In genomic region chr6:21918081-21918480, GRCh38 we compare ENCODE assay signal across 24 cellular contexts.
A peak's percentile ranks its signal among the peaks of the same experiment; 100 is the strongest.
DNase-seq lines count a peak whose midpoint lies in the region; ATAC-seq and TF ChIP-seq lines count a peak whose summit lies in the region.
"Had no signal": no experiment of that assay in that cellular context is flagged by ENCODE, and none has a peak within 500 bp of the region (broad histone marks: within the 10 kb centered on the region; RNA-seq: fewer than 3 reads in every experiment).

No MANE protein-coding gene starts in this region.

- peaks cover 5% of the 10 kb centered on the region; the same call in 1 of the 2 replicates for H3K79me2 ChIP-seq in H9 (ENCODE audit: insufficient read depth, low read length)
- no peaks in the 10 kb centered on the region for H3K79me2 ChIP-seq in OCI-LY7 (ENCODE audit: insufficient read depth, low read depth, low read length)

- no peak overlapping the region for H4K8ac ChIP-seq in H9 (replicated peaks; ENCODE audit: insufficient read length, low read depth, low read length)

- H3K4ac ChIP-seq in H9 (ENCODE audit: low read depth, low read length) = no peak overlapping the region

- H3K56ac ChIP-seq in H9 (ENCODE audit: insufficient read length, low read depth, low read length) = no peak overlapping the region

- H3K79me1 ChIP-seq in H9 (ENCODE audit: insufficient read depth, low read depth, low read length, poor library complexity, severe bottlenecking) = no peaks in the 10 kb centered on the region

- H2AFZ ChIP-seq in H9 (ENCODE audit: low read length) (no peak overlapping the region), OCI-LY7 (ENCODE audit: low read length) (0 out of 2 replicates have a peak overlapping the region, but pooled peaks have one; percentile 13)

- H3K4me1 ChIP-seq in H9 (ENCODE audit: insufficient read depth, low read length) (no peaks in the 10 kb centered on the region), OCI-LY7 (ENCODE audit: insufficient read depth, low read length, poor library complexity, severe bottlenecking) (no peaks in the 10 kb centered on the region), foreskin keratinocyte (peaks cover 14% of the 10 kb centered on the region), prostate gland (replicated peaks) (no peaks in the 10 kb centered on the region)

- DNase-seq in H9 (no peak), OCI-LY7 (ENCODE audit: low spot score) (no peak), foreskin keratinocyte (peak; percentile 54 to 64), prostate gland (ENCODE audit: low spot score) (peak; percentile 20), NCI-H1436 treated with DMSO at 0.1 percent for 48 hours (lab: John Stamatoyannopoulos, UW) (no peak)
- no peak for DNase-seq in activated CD4-positive, alpha-beta T cell treated with anti-CD3 and anti-CD28 coated beads, Interleukin-2, amount 10 ng/mL, durations not matched to agents 24 days and 14 days
- DNase-seq in activated T-cell treated with anti-CD3 and anti-CD28 coated beads, Interleukin-2, amount 50 U/mL, for 48 hours = no peak
- DNase-seq: activated CD4-positive, alpha-beta memory T cell treated with anti-CD3 and anti-CD28 coated beads for 36 hours; activated CD8-positive, alpha-beta memory T cell treated with anti-CD3 and anti-CD28 coated beads, Interleukin-2, amount 50 U/mL, for 48 hours; activated effector memory CD4-positive, alpha-beta T cell treated with Interleukin-2 at 50 U/mL for 16 hours; activated naive CD8-positive, alpha-beta T cell treated with anti-CD3 and anti-CD28 coated beads for 36 hours; central memory CD4-positive, alpha-beta T cell; GDM1; Kasumi-1; MV-4-11; retina; stimulated activated naive CD8-positive, alpha-beta T cell treated with anti-CD3 and anti-CD28 coated beads, Interleukin-15, amount 100 ng/mL, for 72 hours; T-helper 1 cell; tibial artery had no signal

- no peaks in the 10 kb centered on the region for H3K9me2 ChIP-seq in OCI-LY7 (ENCODE audit: insufficient read depth, low read length)

- POLR2A ChIA-PET in OCI-LY7 (lab: Charles Lee) = interaction anchor here (1.4 kb wide), 1 partner anchor 17 kb away, joined by 8 read pairs; no protein-coding TSS in a partner anchor

- H3K27ac Mint-ChIP-seq in H9 = peak overlapping the region in 2 of 3 experiments; percentile 19 to 49; a peak in 1 of 7 replicates
- no peak overlapping the region for H3K27ac Mint-ChIP-seq in activated CD4-positive, alpha-beta T cell treated with anti-CD3 and anti-CD28 coated beads, Interleukin-2, amount 10 ng/mL, durations not matched to agents 24 days and 14 days
- H3K27ac Mint-ChIP-seq: activated CD4-positive, alpha-beta memory T cell treated with anti-CD3 and anti-CD28 coated beads for 36 hours; activated naive CD8-positive, alpha-beta T cell treated with anti-CD3 and anti-CD28 coated beads for 36 hours; natural killer cell treated with Interleukin-12 subunit alpha and Interleukin-12 subunit beta and Interleukin-15 and Interleukin-18, amount 100 ng/mL, for 72 hours; stimulated activated naive CD8-positive, alpha-beta T cell treated with anti-CD3 and anti-CD28 coated beads, Interleukin-15, amount 100 ng/mL, for 72 hours had no signal

- H3K23ac ChIP-seq in H9 (ENCODE audit: insufficient read length, low read depth, low read length) = no peak overlapping the region

- no peak overlapping the region for H3T11ph ChIP-seq in H9 (ENCODE audit: low read length)

- H3K18ac ChIP-seq in H9 (ENCODE audit: insufficient read length, low read depth, low read length) = no peak overlapping the region

- no peak overlapping the region for H4K91ac ChIP-seq in H9 (ENCODE audit: insufficient read length, low read depth, low read length)

- H2BK12ac ChIP-seq in H9 (ENCODE audit: insufficient read length, low read depth, low read length) = no peak overlapping the region

- no peak overlapping the region for H2BK20ac ChIP-seq in H9 (ENCODE audit: low read depth, low read length, poor library complexity, severe bottlenecking)

- H3K4me3 ChIP-seq in OCI-LY7 (ENCODE audit: low read depth, low read length, poor library complexity, severe bottlenecking) (no peak overlapping the region), prostate gland (no peak overlapping the region)
- H3K4me3 ChIP-seq: gastroesophageal sphincter, skin epidermis, tibial artery had no signal

- H3K14ac ChIP-seq in H9 (ENCODE audit: insufficient read depth, low read length) = no peak overlapping the region

- intact Hi-C loops in OCI-LY7 (cut with micrococcal nuclease; ENCODE audit: unreplicated experiment) = no loop called here
- intact Hi-C loops in prostate gland (cut with DNase I) = no loop called here
- intact Hi-C loops in activated CD4-positive, alpha-beta T cell treated with anti-CD3 and anti-CD28 coated beads, Interleukin-2, amount 10 ng/mL, durations not matched to agents 24 days and 14 days (cut with micrococcal nuclease) = no loop called here

- ATAC-seq in foreskin keratinocyte (peak; percentile 55), HG03354 (IDR thresholded peaks at IDR 0.05; ENCODE audit: poor library complexity, severe bottlenecking, unreplicated experiment) (no peak)
- ATAC-seq: gastroesophageal sphincter; natural killer cell treated with Interleukin-12 subunit alpha and Interleukin-12 subunit beta and Interleukin-15 and Interleukin-18, amount 100 ng/mL, for 72 hours; stimulated activated naive CD8-positive, alpha-beta T cell treated with anti-CD3 and anti-CD28 coated beads, Interleukin-15, amount 100 ng/mL, for 72 hours had no signal

- H3K9me3 ChIP-seq in H9 (ENCODE audit: control insufficient read depth, low read depth, low read length) = no peaks in the 10 kb centered on the region
- H3K9me3 ChIP-seq in OCI-LY7 (ENCODE audit: low read length) = no peaks in the 10 kb centered on the region
- no peaks in the 10 kb centered on the region for H3K9me3 ChIP-seq in prostate gland
- H3K9me3 ChIP-seq: gastroesophageal sphincter, tibial artery had no signal

- H3K36me3 ChIP-seq in OCI-LY7 (ENCODE audit: insufficient read depth, low read length) = no peaks in the 10 kb centered on the region
- no peaks in the 10 kb centered on the region for H3K36me3 ChIP-seq in prostate gland
- H3K36me3 ChIP-seq: gastroesophageal sphincter, tibial artery had no signal

- no peak overlapping the region for H2AK5ac ChIP-seq in H9 (ENCODE audit: insufficient read length, low read length)

- no peaks in the 10 kb centered on the region for H4K20me1 ChIP-seq in H9 (ENCODE audit: control insufficient read depth, insufficient read depth, insufficient read length)
- H4K20me1 ChIP-seq in OCI-LY7 (ENCODE audit: insufficient read depth, low read length) = no peaks in the 10 kb centered on the region

- H2BK5ac ChIP-seq in H9 (ENCODE audit: insufficient read length, low read length) = no peak overlapping the region

- no peak overlapping the region for H2BK15ac ChIP-seq in H9 (ENCODE audit: low read depth, low read length)

- no TSS peak for BruUV-seq in OCI-LY7 (replicated peaks; lab: Mats Ljungman, UMichigan)

- no peak overlapping the region for H3K4me2 ChIP-seq in H9 (ENCODE audit: insufficient read depth, insufficient read length, low read length)
- H3K4me2 ChIP-seq in OCI-LY7 (ENCODE audit: low read length) = no peak overlapping the region

- no peaks in the 10 kb centered on the region for H3K23me2 ChIP-seq in H9 (ENCODE audit: insufficient read length, low read depth, low read length, poor library complexity, severe bottlenecking)

- no peak overlapping the region for H4K5ac ChIP-seq in H9 (ENCODE audit: insufficient read length, low read depth, low read length)

- no CpG with 5 or more reads among the region's 7 CpGs for WGBS in H9 (ENCODE audit: extremely low coverage, insufficient read length, low lambda C conversion rate)
- whole genome bisulfite sequencing in prostate gland = 39% methylated on average over 7 of the region's 7 CpGs

- no peak for TF ChIP-seq POLR2A in prostate gland (IDR thresholded peaks at IDR 0.05)

- peaks cover 18 to 33% of the 10 kb centered on the region in 2 experiments for H3K4me1 Mint-ChIP-seq in H9
- H3K4me1 Mint-ChIP-seq in activated CD4-positive, alpha-beta T cell treated with anti-CD3 and anti-CD28 coated beads, Interleukin-2, amount 10 ng/mL, durations not matched to agents 24 days and 14 days = peaks cover 21% of the 10 kb centered on the region

- H3K27me3 Mint-ChIP-seq in H9 (ENCODE audit: low read depth) = no peaks in the 10 kb centered on the region
- no peaks in the 10 kb centered on the region for H3K27me3 Mint-ChIP-seq in activated CD4-positive, alpha-beta T cell treated with anti-CD3 and anti-CD28 coated beads, Interleukin-2, amount 10 ng/mL, durations not matched to agents 24 days and 14 days
- H3K27me3 Mint-ChIP-seq: activated CD4-positive, alpha-beta memory T cell treated with anti-CD3 and anti-CD28 coated beads for 36 hours; activated naive CD8-positive, alpha-beta T cell treated with anti-CD3 and anti-CD28 coated beads for 36 hours; natural killer cell treated with Interleukin-12 subunit alpha and Interleukin-12 subunit beta and Interleukin-15 and Interleukin-18, amount 100 ng/mL, for 72 hours; stimulated activated naive CD8-positive, alpha-beta T cell treated with anti-CD3 and anti-CD28 coated beads, Interleukin-15, amount 100 ng/mL, for 72 hours had no signal

- H2BK120ac ChIP-seq in H9 (ENCODE audit: low read depth, low read length, poor library complexity, severe bottlenecking) = no peak overlapping the region

- peaks cover 15 to 19% (median 16%) of the 10 kb centered on the region in 3 experiments for H3K36me3 Mint-ChIP-seq in H9 (ENCODE audit: insufficient read depth in 1 of 3, low read depth in 3 of 3)
- H3K36me3 Mint-ChIP-seq in activated CD4-positive, alpha-beta T cell treated with anti-CD3 and anti-CD28 coated beads, Interleukin-2, amount 10 ng/mL, durations not matched to agents 24 days and 14 days (ENCODE audit: low read depth) = no peaks in the 10 kb centered on the region
- H3K36me3 Mint-ChIP-seq: activated CD4-positive, alpha-beta memory T cell treated with anti-CD3 and anti-CD28 coated beads for 36 hours; activated naive CD8-positive, alpha-beta T cell treated with anti-CD3 and anti-CD28 coated beads for 36 hours; natural killer cell treated with Interleukin-12 subunit alpha and Interleukin-12 subunit beta and Interleukin-15 and Interleukin-18, amount 100 ng/mL, for 72 hours had no signal

- H3K9me3 Mint-ChIP-seq in H9 = no peaks in the 10 kb centered on the region
- no peaks in the 10 kb centered on the region for H3K9me3 Mint-ChIP-seq in activated CD4-positive, alpha-beta T cell treated with anti-CD3 and anti-CD28 coated beads, Interleukin-2, amount 10 ng/mL, durations not matched to agents 24 days and 14 days
- H3K9me3 Mint-ChIP-seq: activated CD4-positive, alpha-beta memory T cell treated with anti-CD3 and anti-CD28 coated beads for 36 hours; activated naive CD8-positive, alpha-beta T cell treated with anti-CD3 and anti-CD28 coated beads for 36 hours; natural killer cell treated with Interleukin-12 subunit alpha and Interleukin-12 subunit beta and Interleukin-15 and Interleukin-18, amount 100 ng/mL, for 72 hours; stimulated activated naive CD8-positive, alpha-beta T cell treated with anti-CD3 and anti-CD28 coated beads, Interleukin-15, amount 100 ng/mL, for 72 hours had no signal

- H3K27ac ChIP-seq in H9 (ENCODE audit: insufficient read length, low read depth, low read length) (no peak overlapping the region), OCI-LY7 (ENCODE audit: low read depth, low read length, poor library complexity, severe bottlenecking) (no peak overlapping the region), foreskin keratinocyte (no peak overlapping the region), prostate gland (no peak overlapping the region)
- H3K27ac ChIP-seq: gastroesophageal sphincter, RWPE1, tibial artery had no signal

- H3K4me3 Mint-ChIP-seq in H9 = no peak overlapping the region
- no peak overlapping the region for H3K4me3 Mint-ChIP-seq in activated CD4-positive, alpha-beta T cell treated with anti-CD3 and anti-CD28 coated beads, Interleukin-2, amount 10 ng/mL, durations not matched to agents 24 days and 14 days
- H3K4me3 Mint-ChIP-seq: activated CD4-positive, alpha-beta memory T cell treated with anti-CD3 and anti-CD28 coated beads for 36 hours; activated naive CD8-positive, alpha-beta T cell treated with anti-CD3 and anti-CD28 coated beads for 36 hours; natural killer cell treated with Interleukin-12 subunit alpha and Interleukin-12 subunit beta and Interleukin-15 and Interleukin-18, amount 100 ng/mL, for 72 hours; stimulated activated naive CD8-positive, alpha-beta T cell treated with anti-CD3 and anti-CD28 coated beads, Interleukin-15, amount 100 ng/mL, for 72 hours had no signal

- CTCF ChIA-PET in OCI-LY7 (lab: Charles Lee; ENCODE audit: unreplicated experiment) = no interaction called here

- no peak overlapping the region for H3K9ac ChIP-seq in H9 (ENCODE audit: extremely low read depth, insufficient read length, low read length)

- no peak for TF ChIP-seq CTCF in H9 (conservative IDR thresholded peaks at IDR 0.05)
- no peak for TF ChIP-seq CTCF in OCI-LY7 (conservative IDR thresholded peaks at IDR 0.05; ENCODE audit: low read length)
- TF ChIP-seq CTCF in foreskin keratinocyte (conservative IDR thresholded peaks at IDR 0.05) = no peak
- no peak for TF ChIP-seq CTCF in prostate gland (IDR thresholded peaks at IDR 0.05)

- H3K27me3 ChIP-seq in H9 (ENCODE audit: insufficient read depth, low read length) (no peaks in the 10 kb centered on the region), foreskin keratinocyte (no peaks in the 10 kb centered on the region), prostate gland (replicated peaks; ENCODE audit: insufficient read depth) (no peaks in the 10 kb centered on the region)
- H3K27me3 ChIP-seq: gastroesophageal sphincter, tibial artery had no signal

Comparison
In these comparisons a context has a peak if more than half of its experiments do, and no peak if none do; other contexts are left out.
1. DNase-seq: peak in foreskin keratinocyte (2 of 2) and prostate gland (single experiment); none in H9 (single experiment), OCI-LY7 (single experiment), NCI-H1436 treated with DMSO at 0.1 percent for 48 hours (single experiment), activated CD4-positive, alpha-beta T cell treated with anti-CD3 and anti-CD28 coated beads, Interleukin-2, amount 10 ng/mL, durations not matched to agents 24 days and 14 days (single experiment) and activated T-cell treated with anti-CD3 and anti-CD28 coated beads, Interleukin-2, amount 50 U/mL, for 48 hours (0 of 2).